17 cellular contexts compared by ENCODE assay signal in genomic region chr20:48866936-48867335, GRCh38.
"Had no signal": no experiment of that assay in that cellular context is flagged by ENCODE, and none has a peak within 500 bp of the region (broad histone marks: within the 10 kb centered on the region; RNA-seq: fewer than 3 reads in every experiment).

No MANE protein-coding gene starts in this region.

- H3K9me3 ChIP-seq: gastroesophageal sphincter, heart right ventricle, right atrium auricular region, transverse colon, vagina had no signal

- H3K27ac ChIP-seq: cardiac muscle cell, gastroesophageal sphincter, heart right ventricle, right atrium auricular region, transverse colon, vagina, VCaP had no signal

- H3K27me3 ChIP-seq: gastroesophageal sphincter, heart right ventricle, right atrium auricular region, transverse colon, vagina had no signal

- H3K36me3 Mint-ChIP-seq: activated naive CD4-positive, alpha-beta T cell treated with anti-CD3 and anti-CD28 coated beads, Interleukin-2, amount 10 ng/mL, durations not matched to agents 7 days and 5 days; natural killer cell treated with Interleukin-12 subunit alpha and Interleukin-12 subunit beta and Interleukin-15 and Interleukin-18, amount 100 ng/mL, for 72 hours had no signal

- H3K27ac Mint-ChIP-seq: activated naive CD4-positive, alpha-beta T cell treated with anti-CD3 and anti-CD28 coated beads, Interleukin-2, amount 10 ng/mL, durations not matched to agents 7 days and 5 days; activated T-cell treated with anti-CD3 and anti-CD28 coated beads, Interleukin-2, amount 50 U/mL, for 24 hours; natural killer cell treated with Interleukin-12 subunit alpha and Interleukin-12 subunit beta and Interleukin-15 and Interleukin-18, amount 100 ng/mL, for 72 hours; progenitor cell of endocrine pancreas had no signal

- H3K4me3 Mint-ChIP-seq: activated naive CD4-positive, alpha-beta T cell treated with anti-CD3 and anti-CD28 coated beads, Interleukin-2, amount 10 ng/mL, durations not matched to agents 7 days and 5 days; activated T-cell treated with anti-CD3 and anti-CD28 coated beads, Interleukin-2, amount 50 U/mL, for 24 hours; natural killer cell treated with Interleukin-12 subunit alpha and Interleukin-12 subunit beta and Interleukin-15 and Interleukin-18, amount 100 ng/mL, for 72 hours had no signal

- H3K36me3 ChIP-seq: cardiac muscle cell, gastroesophageal sphincter, heart right ventricle, right atrium auricular region, transverse colon, vagina had no signal

- H3K27me3 Mint-ChIP-seq: activated T-cell treated with anti-CD3 and anti-CD28 coated beads, Interleukin-2, amount 50 U/mL, for 24 hours; natural killer cell treated with Interleukin-12 subunit alpha and Interleukin-12 subunit beta and Interleukin-15 and Interleukin-18, amount 100 ng/mL, for 72 hours had no signal

- DNase-seq: activated CD4-positive, alpha-beta T cell treated with anti-CD3 and anti-CD28 coated beads, Interleukin-2, amount 50 U/mL, for 48 hours; activated naive CD4-positive, alpha-beta T cell treated with anti-CD3 and anti-CD28 coated beads, Interleukin-2, amount 10 ng/mL, durations not matched to agents 7 days and 5 days; activated T-cell treated with anti-CD3 and anti-CD28 coated beads, Interleukin-2, amount 50 U/mL, for 24 hours; heart right ventricle; mesendoderm; occipital lobe; stimulated activated CD4-positive, alpha-beta T cell treated with anti-CD3 and anti-CD28 coated beads, Interleukin-2, amount 100 ng/mL, for 48 hours; stimulated activated naive CD4-positive, alpha-beta T cell treated with Interleukin-2 at 50 U/mL for 16 hours; substantia nigra; transverse colon had no signal

- H3K9me3 Mint-ChIP-seq: activated naive CD4-positive, alpha-beta T cell treated with anti-CD3 and anti-CD28 coated beads, Interleukin-2, amount 10 ng/mL, durations not matched to agents 7 days and 5 days; activated T-cell treated with anti-CD3 and anti-CD28 coated beads, Interleukin-2, amount 50 U/mL, for 24 hours; natural killer cell treated with Interleukin-12 subunit alpha and Interleukin-12 subunit beta and Interleukin-15 and Interleukin-18, amount 100 ng/mL, for 72 hours had no signal

- H3K4me3 ChIP-seq: cardiac muscle cell, gastroesophageal sphincter, heart right ventricle, right atrium auricular region, transverse colon, vagina had no signal

- H3K4me1 ChIP-seq: right atrium auricular region, transverse colon, vagina had no signal

- ATAC-seq: gastroesophageal sphincter; heart right ventricle; natural killer cell treated with Interleukin-12 subunit alpha and Interleukin-12 subunit beta and Interleukin-15 and Interleukin-18, amount 100 ng/mL, for 72 hours had no signal
